8 cellular contexts compared by ENCODE assay signal in the genomic region with DNA sequence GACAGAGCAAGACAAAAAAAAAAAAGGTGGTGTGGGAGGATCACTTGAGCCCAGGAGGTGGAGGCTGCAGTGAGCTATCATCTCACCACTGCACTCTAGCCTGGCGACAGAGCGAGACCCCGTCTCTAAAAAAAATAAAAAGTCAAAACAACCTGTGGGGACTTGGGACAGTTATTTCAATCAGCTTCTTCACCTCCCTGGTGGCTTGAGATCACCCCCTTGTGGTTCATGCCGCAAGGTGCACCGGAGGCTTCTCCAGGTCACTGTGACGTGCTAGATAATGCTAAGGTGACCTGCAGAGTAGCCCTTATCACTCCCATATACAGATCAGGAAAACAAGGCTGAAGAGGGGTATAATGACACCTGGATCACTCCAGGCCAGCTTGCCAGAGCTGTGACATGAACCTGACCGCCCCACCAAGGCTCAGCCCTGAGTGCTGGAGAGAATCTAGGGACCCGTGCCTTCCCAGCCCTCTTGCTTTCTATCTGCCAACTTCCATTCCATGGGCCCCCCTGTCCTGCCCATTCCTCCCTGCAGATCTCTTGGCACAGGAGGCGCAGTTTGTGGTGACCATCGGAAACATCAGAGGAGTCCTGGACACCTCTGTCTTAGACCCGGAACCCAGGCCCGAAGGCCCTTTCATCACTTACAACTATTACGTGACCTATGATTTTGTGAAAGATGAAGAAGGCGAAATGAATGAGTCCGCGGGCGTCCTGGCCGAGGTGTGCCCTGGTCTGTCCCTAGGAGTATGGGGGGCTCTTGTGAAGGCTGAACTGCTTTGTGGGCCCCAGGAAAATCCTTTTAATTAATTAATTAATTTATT. TPM values are rescaled to one million over a fixed set of nuclear protein-coding genes. Genes with fewer than 3 reads are reported as not detected.
A peak's percentile ranks its signal among the peaks of the same experiment; 100 is the strongest.
DNase-seq lines count a peak whose midpoint lies in the region; ATAC-seq and TF ChIP-seq lines count a peak whose summit lies in the region.

No MANE protein-coding gene starts in this region.

- no peaks in the 10 kb centered on the region for H3K27me3 ChIP-seq in heart left ventricle

- no peak for TF ChIP-seq POLR2A in heart left ventricle (IDR thresholded peaks at IDR 0.05)

- intact Hi-C loops in heart left ventricle (cut with DNase I) = loop anchor here in 4 of 10 donors (5.0 to 10.0 kb wide), 4 partner anchors 56 to 139 kb away; no protein-coding TSS in a partner anchor

- peak; percentile 48 to 72 (median 60) for TF ChIP-seq CTCF in heart left ventricle (IDR thresholded peaks at IDR 0.05)

- 65 to 67% (median 66%) methylated on average over 18 of the region's 18 CpGs for WGBS in heart left ventricle, 4 donors

- peak; percentile 66 for DNase-seq in Daoy (ENCODE audit: low read depth)
- DNase-seq in HuH-7 (ENCODE audit: low spot score) = peak; percentile 89
- peak; percentile 66 to 69 for DNase-seq in SHP77 (lab: John Stamatoyannopoulos, UW)
- peak; percentile 76 for DNase-seq in activated naive CD4-positive, alpha-beta T cell treated with Interleukin-2 at 50 U/mL for 16 hours
- peak in 1 of 5 donors; percentile 49 for DNase-seq in heart left ventricle
- DNase-seq in smooth muscle cell of the brain vasculature (ENCODE audit: low read depth, low spot score) = peak; percentile 20

- H3K9me3 ChIP-seq in heart left ventricle = peaks cover 0 to 5% (median 0%) of the 10 kb centered on the region in 12 donors

- no peak overlapping the region for H3K4me3 ChIP-seq in heart left ventricle

- H3K27ac ChIP-seq in heart left ventricle = no peak overlapping the region

- no peaks in the 10 kb centered on the region for H3K4me1 ChIP-seq in heart left ventricle

- ATAC-seq in heart left ventricle (peak; percentile 66 to 82 (median 72)), HG02642 (IDR thresholded peaks at IDR 0.05; ENCODE audit: poor library complexity, unreplicated experiment) (no peak), HG03196 (IDR thresholded peaks at IDR 0.05; ENCODE audit: unreplicated experiment) (no peak)

- H3K36me3 ChIP-seq in heart left ventricle = no peaks in the 10 kb centered on the region

RNA-seq across cellular contexts. Expression of a gene that starts 8.1 kb away (rescaled TPM):
- total RNA-seq in Daoy (2014; rRNA removed; shearing (Covaris generic)) = 0.34 TPM in 1 of 2 replicates, not detected in the other
- total RNA-seq in heart left ventricle = 1 to 10 TPM in 2 of 9 donors, under 1 TPM in 6, not detected in 1; 0.31 to 1.9 (median 0.92) TPM
- polyA plus RNA-seq in heart left ventricle = under 1 TPM; 0.15 to 0.38 TPM

RNA-seq across cellular contexts. Expression of a gene that starts 12.5 kb away (rescaled TPM):
- total RNA-seq in Daoy (2014; rRNA removed; shearing (Covaris generic)) = not detected in 2 replicates
- total RNA-seq in heart left ventricle = not detected
- under 1 TPM; 0.11 to 0.27 TPM for polyA plus RNA-seq in heart left ventricle

RNA-seq across cellular contexts. Expression of a gene that starts 17.0 kb away (rescaled TPM):
- not detected in 2 replicates for total RNA-seq in Daoy (2014; rRNA removed; shearing (Covaris generic))
- not detected for total RNA-seq in heart left ventricle
- polyA plus RNA-seq in heart left ventricle = not detected

RNA-seq across cellular contexts. Expression of a gene that starts 34.8 kb away (rescaled TPM):
- 133 and 147 TPM in 2 replicates for total RNA-seq in Daoy (2014; rRNA removed; shearing (Covaris generic))
- 10 to 100 TPM; 27.9 to 64.4 (median 34.8) TPM for total RNA-seq in heart left ventricle
- 10 to 100 TPM; 26.4 to 72.6 TPM for polyA plus RNA-seq in heart left ventricle

Comparison
In these comparisons a context has a peak if more than half of its experiments do, and no peak if none do; other contexts are left out.
1. ATAC-seq: peak in heart left ventricle (4 of 4); none in HG02642 (single experiment) and HG03196 (single experiment).